In the genomic region with DNA sequence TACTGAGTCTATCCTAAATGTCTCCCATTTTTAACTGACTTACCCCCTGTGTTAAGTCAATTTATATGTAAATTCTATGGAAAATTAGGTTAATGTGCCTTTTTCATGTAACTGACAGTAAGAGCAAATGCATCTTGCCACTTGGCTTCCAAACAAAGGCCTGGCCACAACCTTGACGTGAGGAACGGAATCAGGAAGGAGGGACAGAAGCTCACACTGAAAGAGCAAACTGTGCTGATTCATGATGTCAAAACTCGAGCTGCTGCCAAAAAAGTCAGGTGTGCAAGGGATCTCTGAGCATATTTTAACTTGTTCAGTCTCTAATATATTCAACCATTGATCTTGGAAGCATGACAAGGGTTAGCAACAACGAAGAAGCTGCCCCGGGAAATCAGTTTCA, we compare ENCODE assay signal across 18 cellular contexts. TPM values are rescaled to one million over a fixed set of nuclear protein-coding genes. Genes with fewer than 3 reads are reported as not detected.
DNase-seq lines count a peak whose midpoint lies in the region; ATAC-seq, FAIRE-seq and TF ChIP-seq lines count a peak whose summit lies in the region.
"Had no signal": no experiment of that assay in that cellular context is flagged by ENCODE, and none has a peak within 500 bp of the region (broad histone marks: within the 10 kb centered on the region; RNA-seq: fewer than 3 reads in every experiment).

No MANE protein-coding gene starts in this region.

- H2BK5ac ChIP-seq in mesendoderm (ENCODE audit: low read length): no peak overlapping the region

- no peak overlapping the region for H4K5ac ChIP-seq in mesendoderm (ENCODE audit: low read length)

- TF ChIP-seq CTCF in heart right ventricle (IDR thresholded peaks at IDR 0.05): no peak

- H3K79me1 ChIP-seq in mesendoderm (ENCODE audit: low read length): no peaks in the 10 kb centered on the region

- H4K8ac ChIP-seq in mesendoderm (ENCODE audit: low read depth, low read length): no peak overlapping the region

- no peak overlapping the region for H3K9ac ChIP-seq in mesendoderm (ENCODE audit: low read length)

- H3K4me1 ChIP-seq in mesendoderm (ENCODE audit: control insufficient read depth, low read depth, low read length): no peaks in the 10 kb centered on the region
- no peaks in the 10 kb centered on the region for H3K4me1 ChIP-seq in heart right ventricle
- H3K4me1 ChIP-seq: BE2C, body of pancreas, gastrocnemius medialis, testis had no signal

- H2BK15ac ChIP-seq in mesendoderm (replicated peaks; ENCODE audit: low read depth): no peak overlapping the region

- H3K79me2 ChIP-seq in mesendoderm (ENCODE audit: control insufficient read depth, insufficient read depth, low read length): no peaks in the 10 kb centered on the region

- no peak for FAIRE-seq in H54 (lab: Jason Lieb, UNC)

- no peak overlapping the region for H3K56ac ChIP-seq in mesendoderm (ENCODE audit: low read length)

- WGBS in mesendoderm (ENCODE audit: extremely low coverage, insufficient coverage, low lambda C conversion rate): no CpG with 5 or more reads among the region's 5 CpGs
- 21 to 28% methylated on average over 5 of the region's 5 CpGs for WGBS in heart right ventricle, 2 donors

- H3K23ac ChIP-seq in mesendoderm (ENCODE audit: low read length): no peak overlapping the region

- DNase-seq in G401 (ENCODE audit: low spot score) (peak; percentile 91), NCI-H446 treated with DMSO at 0.1 percent for 48 hours (lab: John Stamatoyannopoulos, UW) (peak; percentile 91), mesendoderm (peak; percentile 36), H54 (ENCODE audit: insufficient read length, low spot score) (no peak), dermis blood vessel endothelial cell (no peak), heart right ventricle (no peak), D341Med (ENCODE audit: low spot score) (no peak)
- DNase-seq: activated gamma-delta T cell treated with Interleukin-2 at 50 U/mL for 16 hours; BE2C; effector memory CD8-positive, alpha-beta T cell; gastrocnemius medialis; left colon; NCI-H187; testis had no signal

- no peaks in the 10 kb centered on the region for H3K9me3 ChIP-seq in heart right ventricle
- H3K9me3 ChIP-seq: BE2C, body of pancreas, gastrocnemius medialis, testis had no signal

- intact Hi-C loops in heart right ventricle (cut with DNase I): no loop called here

- H3K4me3 ChIP-seq in mesendoderm (ENCODE audit: low read length) (no peak overlapping the region), heart right ventricle (no peak overlapping the region)
- H3K4me3 ChIP-seq: body of pancreas, gastrocnemius medialis, SK-N-MC, testis had no signal

- in situ Hi-C loops in G401 (cut with HindIII; ENCODE audit: low sequenced_read_pairs): no loop called here

- H3K27ac ChIP-seq in cingulate gyrus (ENCODE audit: low read depth, low read length) (peak overlapping the region; percentile 32), mesendoderm (ENCODE audit: low read depth, low read length) (no peak overlapping the region), heart right ventricle (no peak overlapping the region)
- H3K27ac ChIP-seq: body of pancreas, gastrocnemius medialis, SK-N-MC, testis, VCaP had no signal

- ATAC-seq in heart right ventricle: no peak
- ATAC-seq: body of pancreas; effector memory CD8-positive, alpha-beta T cell; gastrocnemius medialis; left colon had no signal

- H2BK120ac ChIP-seq in mesendoderm (ENCODE audit: low read depth, low read length): no peak overlapping the region

- H3K18ac ChIP-seq in mesendoderm (ENCODE audit: low read length): peak overlapping the region; percentile 28

- no peaks in the 10 kb centered on the region for H3K27me3 ChIP-seq in mesendoderm (ENCODE audit: insufficient read depth, low read length, poor library complexity)
- H3K27me3 ChIP-seq in heart right ventricle: no peaks in the 10 kb centered on the region
- H3K27me3 ChIP-seq: BE2C, body of pancreas, gastrocnemius medialis, testis had no signal

- H3K4ac ChIP-seq in mesendoderm (ENCODE audit: low read depth, low read length): no peak overlapping the region

- no peak overlapping the region for H3K4me2 ChIP-seq in mesendoderm (ENCODE audit: low read length)

- no peak for TF ChIP-seq POLR2A in H54 (IDR thresholded peaks at IDR 0.05; ENCODE audit: low read depth, low read length)

- H3K36me3 ChIP-seq in mesendoderm (ENCODE audit: control insufficient read depth, insufficient read depth, low read length) (no peaks in the 10 kb centered on the region), heart right ventricle (no peaks in the 10 kb centered on the region)
- H3K36me3 ChIP-seq: BE2C, gastrocnemius medialis had no signal

- no peak overlapping the region for H2AK5ac ChIP-seq in mesendoderm (ENCODE audit: low read length)

RNA-seq across cellular contexts. Expression of a gene that starts 35.8 kb away (rescaled TPM):
- total RNA-seq in G401 (2014; rRNA removed; shearing (Covaris generic)): not detected in 2 replicates
- 5.0 TPM for polyA plus RNA-seq in mesendoderm (2013, experiment 1 of 2)
- polyA plus RNA-seq in mesendoderm (2013, experiment 2 of 2): 4.0 TPM
- total RNA-seq in dermis blood vessel endothelial cell (5.4 and 15.3 TPM in 2 replicates), heart right ventricle (1 to 10 TPM in 2 of 10 donors, under 1 TPM in 5, not detected in 3; 0.20 to 2.9 (median 0.36) TPM)
- under 1 TPM in 1 of 2 donors, not detected in 1; 0.12 TPM for polyA plus RNA-seq in heart right ventricle
- total RNA-seq: gastrocnemius medialis had no signal

Comparison
In these comparisons a context has a peak if more than half of its experiments do, and no peak if none do; other contexts are left out.
1. DNase-seq: peak in G401 (single experiment), NCI-H446 treated with DMSO at 0.1 percent for 48 hours (single experiment) and mesendoderm (single experiment); none in H54 (single experiment), dermis blood vessel endothelial cell (single experiment), heart right ventricle (0 of 2) and D341Med (single experiment).